19 cellular contexts compared by ENCODE assay signal in genomic region chr4:140367738-140368137, GRCh38. TPM values are rescaled to one million over a fixed set of nuclear protein-coding genes. Genes with fewer than 3 reads are reported as not detected.
DNase-seq lines count a peak whose midpoint lies in the region; ATAC-seq lines count a peak whose summit lies in the region.
"Had no signal": no experiment of that assay in that cellular context is flagged by ENCODE, and none has a peak within 500 bp of the region (broad histone marks: within the 10 kb centered on the region; RNA-seq: fewer than 3 reads in every experiment).

No MANE protein-coding gene starts in this region.

- H3K27me3 ChIP-seq in adipocyte (replicated peaks; ENCODE audit: control insufficient read depth, insufficient read depth, low read length) (no peaks in the 10 kb centered on the region), H7 (ENCODE audit: control insufficient read depth, insufficient read depth, low read length) (no peaks in the 10 kb centered on the region)
- H3K27me3 ChIP-seq: colonic mucosa had no signal

- no peaks in the 10 kb centered on the region for H3K9me3 ChIP-seq in adipocyte (ENCODE audit: control insufficient read depth, low read length)
- H3K9me3 ChIP-seq: colonic mucosa had no signal

- H3K36me3 ChIP-seq in adipocyte (ENCODE audit: control insufficient read depth, insufficient read depth, low read length, severe bottlenecking): no peaks in the 10 kb centered on the region
- no peaks in the 10 kb centered on the region for H3K36me3 ChIP-seq in H7 (replicated peaks; ENCODE audit: control insufficient read depth, insufficient read depth, low read length)
- H3K36me3 ChIP-seq: colonic mucosa, WERI-Rb-1 had no signal

- ATAC-seq in GM21447 (IDR thresholded peaks at IDR 0.05; ENCODE audit: unreplicated experiment): no peak
- ATAC-seq: activated CD8-positive, alpha-beta T cell treated with anti-CD3 and anti-CD28 coated beads, Interleukin-2, amount 10 ng/mL, durations not matched to agents 7 days and 5 days; left colon; stimulated activated naive CD8-positive, alpha-beta T cell treated with anti-CD3 and anti-CD28 coated beads, Interleukin-15, Interleukin-2, amounts not matched to agents 100 U/mL and 50 U/mL, for 24 hours had no signal

- H3K4me1 ChIP-seq in adipocyte (ENCODE audit: control insufficient read depth, insufficient read depth, low read length): peaks cover 5% of the 10 kb centered on the region
- H3K4me1 ChIP-seq: colonic mucosa had no signal

- H3K9ac ChIP-seq in adipocyte (ENCODE audit: low read length): no peak overlapping the region

- DNase-seq in AG08395 (ENCODE audit: low spot score) (peak; percentile 19), HS-27A (ENCODE audit: low read depth) (peak; percentile 57), adipocyte (ENCODE audit: low read depth) (peak; percentile 32), glomerular visceral epithelial cell (ENCODE audit: extremely low spot score) (peak; percentile 51), H7 (no peak), ureter (ENCODE audit: low spot score) (no peak), DMS53 treated with DMSO at 0.1 percent for 48 hours (lab: John Stamatoyannopoulos, UW; ENCODE audit: unreplicated experiment) (no peak)
- DNase-seq: activated CD8-positive, alpha-beta T cell treated with anti-CD3 and anti-CD28 coated beads, Interleukin-2, amount 10 ng/mL, durations not matched to agents 7 days and 5 days; AML-193; colonic mucosa; erythroblast; hippocampal formation; left colon; NCI-H187 treated with DMSO at 0.1 percent for 48 hours; NCI-H524; stimulated activated naive CD8-positive, alpha-beta T cell treated with anti-CD3 and anti-CD28 coated beads, Interleukin-15, Interleukin-2, amounts not matched to agents 100 U/mL and 50 U/mL, for 24 hours; WERI-Rb-1 had no signal

- H3K4me3 ChIP-seq in adipocyte (ENCODE audit: low read length) (no peak overlapping the region), H7 (ENCODE audit: insufficient read depth, low read depth, low read length) (no peak overlapping the region)
- H3K4me3 ChIP-seq: colonic mucosa had no signal

RNA-seq across cellular contexts. Expression of gene SCOC, which starts 5.7 kb away (rescaled TPM):
- 52.0 and 59.0 TPM in 2 replicates for total RNA-seq in H7 (2014; rRNA removed; shearing (Covaris generic))
- total RNA-seq in ureter: 49.2 TPM

RNA-seq across cellular contexts. Expression of gene CLGN, which starts 59.7 kb away (rescaled TPM):
- 5.0 and 6.7 TPM in 2 replicates for total RNA-seq in H7 (2014; rRNA removed; shearing (Covaris generic))
- 1.1 TPM for total RNA-seq in ureter
- total RNA-seq: activated T-helper 1 cell treated with anti-CD3 and anti-CD28 coated beads, Interleukin-12 subunit alpha, Interleukin-12 subunit beta, Interleukin-2, Interleukin-4 antibody, amounts not matched to agents 30 ng/mL and 10 ng/mL and 1 ng/mL, durations not matched to agents 14 hours and 24 hours and 36 hours had no signal

Comparison
In these comparisons a context has a peak if more than half of its experiments do, and no peak if none do; other contexts are left out.
1. DNase-seq: peak in AG08395 (single experiment), HS-27A (single experiment), adipocyte (single experiment) and glomerular visceral epithelial cell (single experiment); none in H7 (single experiment), ureter (single experiment) and DMS53 treated with DMSO at 0.1 percent for 48 hours (single experiment).